In the genomic region with DNA sequence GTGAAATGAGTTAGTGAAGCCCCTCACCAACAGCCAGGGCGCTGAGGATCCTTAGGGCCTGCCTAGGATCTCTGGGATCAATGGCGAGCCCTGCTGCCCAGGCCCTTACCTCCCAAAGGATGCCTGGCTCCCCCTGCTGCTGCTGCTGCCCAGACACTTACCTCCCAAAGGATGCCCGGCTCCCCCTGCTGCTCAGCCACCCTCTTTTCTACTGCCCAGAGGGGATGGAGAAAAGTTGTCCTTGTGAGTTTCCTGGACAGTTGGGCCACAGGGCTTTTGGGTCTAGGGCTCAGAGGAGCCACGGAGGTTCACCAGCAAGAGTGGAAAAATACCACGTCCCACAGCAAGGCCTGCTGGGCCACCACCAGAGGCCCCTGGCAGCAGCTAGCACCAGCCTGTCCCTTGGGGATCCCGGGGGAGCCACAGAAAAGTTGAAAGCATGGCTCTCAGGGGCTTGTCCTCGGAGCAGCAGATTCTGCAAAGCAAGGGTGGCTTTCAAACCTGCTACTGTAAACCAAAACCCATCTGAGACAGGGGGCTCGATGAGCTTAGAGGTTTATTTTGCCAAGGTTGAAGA, we compare ENCODE assay signal across 8 cellular contexts. TPM values are rescaled to one million over a fixed set of nuclear protein-coding genes. Genes with fewer than 3 reads are reported as not detected.
DNase-seq lines count a peak whose midpoint lies in the region; ATAC-seq and TF ChIP-seq lines count a peak whose summit lies in the region.

No MANE protein-coding gene starts in this region.

- peaks cover 0 to 27% (median 2%) of the 10 kb centered on the region in 3 donors for H3K36me3 Mint-ChIP-seq in naive thymus-derived CD8-positive, alpha-beta T cell

- no peak overlapping the region for H3K4me3 ChIP-seq in epithelial cell of esophagus (ENCODE audit: low read length)

- no peak overlapping the region for H3K4me3 Mint-ChIP-seq in naive thymus-derived CD8-positive, alpha-beta T cell

- H3K4me1 Mint-ChIP-seq in naive thymus-derived CD8-positive, alpha-beta T cell: peaks cover 0 to 4% (median 0%) of the 10 kb centered on the region in 4 donors

- peak; percentile 44 for DNase-seq in activated gamma-delta T cell treated with Interleukin-2 at 50 U/mL for 16 hours
- no peak for DNase-seq in activated gamma-delta T cell (lab: John Stamatoyannopoulos, UW)
- peak; percentile 28 for DNase-seq in activated CD4-positive, alpha-beta T cell treated with anti-CD3 and anti-CD28 coated beads for 48 hours
- peak; percentile 73 for DNase-seq in epithelial cell of esophagus (ENCODE audit: low read depth)
- peak in 8 of 10 donors; percentile 6 to 71 (median 22) for DNase-seq in naive thymus-derived CD8-positive, alpha-beta T cell
- no peak for DNase-seq in sciatic nerve (ENCODE audit: low spot score)

- no peaks in the 10 kb centered on the region for H3K27me3 Mint-ChIP-seq in naive thymus-derived CD8-positive, alpha-beta T cell

- ATAC-seq in naive thymus-derived CD8-positive, alpha-beta T cell: peak; percentile 30 to 76
- ATAC-seq in HG02970 (IDR thresholded peaks at IDR 0.05; ENCODE audit: low FRiP score, unreplicated experiment) (no peak), sciatic nerve (no peak)

- intact Hi-C loops in sciatic nerve (cut with DNase I): no loop called here

- no peaks in the 10 kb centered on the region for H3K9me3 Mint-ChIP-seq in naive thymus-derived CD8-positive, alpha-beta T cell

- H3K27ac Mint-ChIP-seq in naive thymus-derived CD8-positive, alpha-beta T cell: peak overlapping the region in 1 of 10 donors; percentile 53

- TF ChIP-seq CTCF in LNCAP (IDR thresholded peaks at IDR 0.05): peak; percentile 74
- TF ChIP-seq CTCF in epithelial cell of esophagus (IDR thresholded peaks at IDR 0.05; ENCODE audit: insufficient read depth, low read depth, low read length, missing control alignments): peak; percentile 73

- POLR2A ChIA-PET in naive thymus-derived CD8-positive, alpha-beta T cell (lab: Charles Lee): no interaction called here

RNA-seq across cellular contexts. Expression of a gene that starts 59.4 kb away (rescaled TPM):
- total RNA-seq in naive thymus-derived CD8-positive, alpha-beta T cell: 10 to 100 TPM; 43.1 to 43.7 TPM
- polyA plus RNA-seq in naive thymus-derived CD8-positive, alpha-beta T cell: 1 to 10 TPM; 2.1 to 5.0 (median 3.0) TPM
- total RNA-seq in sciatic nerve: 37.5 TPM

Comparison
In these comparisons a context has a peak if more than half of its experiments do, and no peak if none do; other contexts are left out.
1. DNase-seq: peak in activated gamma-delta T cell treated with Interleukin-2 at 50 U/mL for 16 hours (single experiment), activated CD4-positive, alpha-beta T cell treated with anti-CD3 and anti-CD28 coated beads for 48 hours (single experiment), epithelial cell of esophagus (single experiment) and naive thymus-derived CD8-positive, alpha-beta T cell (8 of 10); none in activated gamma-delta T cell (single experiment) and sciatic nerve (single experiment).
2. ATAC-seq: peak in naive thymus-derived CD8-positive, alpha-beta T cell (2 of 2); none in HG02970 (single experiment) and sciatic nerve (single experiment).